Comparison of ENCODE assay signal across 8 cellular contexts in genomic region chr11:22666700-22667439, GRCh38. TPM values are rescaled to one million over a fixed set of nuclear protein-coding genes. Genes with fewer than 3 reads are reported as not detected.
DNase-seq lines count a peak whose midpoint lies in the region; ATAC-seq and TF ChIP-seq lines count a peak whose summit lies in the region.
"Had no signal": no experiment of that assay in that cellular context is flagged by ENCODE, and none has a peak within 500 bp of the region (broad histone marks: within the 10 kb centered on the region; RNA-seq: fewer than 3 reads in every experiment).

No MANE protein-coding gene starts in this region.

- H3K9me3 Mint-ChIP-seq in endothelial cell (ENCODE audit: unreplicated experiment) = no peaks in the 10 kb centered on the region

- no peak overlapping the region for H3K27ac Mint-ChIP-seq in endothelial cell (ENCODE audit: unreplicated experiment)
- H3K27ac Mint-ChIP-seq: activated B cell treated with CpG ODN at 0.5 μM for 24 hours had no signal

- peak overlapping the region; percentile 84 for H3K4me3 Mint-ChIP-seq in endothelial cell (ENCODE audit: unreplicated experiment)
- H3K4me3 Mint-ChIP-seq: activated B cell treated with CpG ODN at 0.5 μM for 24 hours had no signal

- no peaks in the 10 kb centered on the region for H3K36me3 Mint-ChIP-seq in endothelial cell (ENCODE audit: low read depth, unreplicated experiment)

- no peak overlapping the region for H3K27ac ChIP-seq in Panc1 (ENCODE audit: low read length)
- no peak overlapping the region for H3K27ac ChIP-seq in mucosa of rectum (ENCODE audit: low read depth in 2 of 2, low read length in 2 of 2)
- no peak overlapping the region for H3K27ac ChIP-seq in thoracic aorta

- H3K4me3 ChIP-seq in Panc1 (ENCODE audit: low read depth in 2 of 2, low read length in 2 of 2) = peak overlapping the region; percentile 35 to 42
- peak overlapping the region; percentile 26 to 59 for H3K4me3 ChIP-seq in mucosa of rectum (ENCODE audit: low read length in 2 of 2)
- H3K4me3 ChIP-seq in thoracic aorta = peak overlapping the region; percentile 61

- H3K27me3 ChIP-seq in Panc1 (ENCODE audit: control insufficient read depth, insufficient read depth, low read length) = peaks cover 27% of the 10 kb centered on the region
- peaks cover 18 to 25% of the 10 kb centered on the region in 2 donors for H3K27me3 ChIP-seq in mucosa of rectum (ENCODE audit: control insufficient read depth in 2 of 2, insufficient read depth in 2 of 2, low read length in 2 of 2)
- peaks cover 7% of the 10 kb centered on the region for H3K27me3 ChIP-seq in thoracic aorta (replicated peaks; ENCODE audit: insufficient read depth)

- H3K9me3 ChIP-seq in Panc1 (ENCODE audit: control insufficient read depth, insufficient read depth, low read depth, low read length) (no peaks in the 10 kb centered on the region), mucosa of rectum (ENCODE audit: control insufficient read depth in 2 of 2, low read length in 2 of 2) (no peaks in the 10 kb centered on the region), thoracic aorta (no peaks in the 10 kb centered on the region)

- H3K4me1 Mint-ChIP-seq in endothelial cell (ENCODE audit: unreplicated experiment) = peaks cover 17% of the 10 kb centered on the region

- CTCF ChIA-PET in Panc1 (lab: Charles Lee) = no interaction called here

- intact Hi-C loops in Panc1 (cut with micrococcal nuclease; ENCODE audit: unreplicated experiment) = no loop called here

- POLR2A ChIA-PET in Panc1 (lab: Charles Lee) = no interaction called here

- no peaks in the 10 kb centered on the region for H3K36me3 ChIP-seq in Panc1 (ENCODE audit: control insufficient read depth, insufficient read depth, low read length)
- H3K36me3 ChIP-seq in mucosa of rectum (ENCODE audit: control insufficient read depth in 2 of 2, insufficient read depth in 2 of 2, low read length in 2 of 2) = no peaks in the 10 kb centered on the region
- H3K36me3 ChIP-seq in thoracic aorta = no peaks in the 10 kb centered on the region

- no peak for DNase-seq in Panc1 (ENCODE audit: low read depth, low spot score)
- DNase-seq in endothelial cell (ENCODE audit: low spot score) = peak; percentile 55
- DNase-seq in thoracic aorta (ENCODE audit: low spot score) = no peak
- no peak for DNase-seq in NCI-H1436 treated with DMSO at 0.1 percent for 48 hours (lab: John Stamatoyannopoulos, UW)
- DNase-seq: activated B cell treated with CpG ODN at 0.5 μM for 24 hours had no signal

- no peak overlapping the region for H3K9ac ChIP-seq in mucosa of rectum (ENCODE audit: low read depth in 1 of 2, low read length in 2 of 2)

- ATAC-seq in GM18517 (IDR thresholded peaks at IDR 0.05; ENCODE audit: unreplicated experiment) (peak; percentile 43), HG02588 (IDR thresholded peaks at IDR 0.05; ENCODE audit: unreplicated experiment) (peak; percentile 61), Panc1 (peak; percentile 80), thoracic aorta (ENCODE audit: insufficient number of reproducible peaks, low FRiP score, low read depth) (no peak)

- no TSS peak for BruUV-seq in Panc1 (replicated peaks; lab: Mats Ljungman, UMichigan)

- in situ Hi-C loops in Panc1 (cut with HindIII; ENCODE audit: low pct_unique_long_range_greater_than_20kb, low sequenced_read_pairs) = no loop called here

- H3K27me3 Mint-ChIP-seq in endothelial cell (ENCODE audit: unreplicated experiment) = peaks cover 9% of the 10 kb centered on the region

- H3K4me1 ChIP-seq in Panc1 (ENCODE audit: control insufficient read depth, insufficient read depth, low read length) (no peaks in the 10 kb centered on the region), mucosa of rectum (ENCODE audit: control insufficient read depth in 2 of 2, insufficient read depth in 2 of 2, low read length in 2 of 2) (no peaks in the 10 kb centered on the region), thoracic aorta (ENCODE audit: control insufficient read depth in 1 of 2, low read depth in 2 of 2) (peaks cover 4 to 14% of the 10 kb centered on the region in 2 donors)

- TF ChIP-seq CTCF in Panc1 (IDR thresholded peaks at IDR 0.05) (no peak), endothelial cell (IDR thresholded peaks at IDR 0.05; ENCODE audit: unreplicated experiment) (no peak), thoracic aorta (IDR thresholded peaks at IDR 0.05) (no peak)

RNA-seq across cellular contexts. Expression of gene GAS2, which starts 0.5 kb away (rescaled TPM):
- total RNA-seq in Panc1 (2021; ENCODE audit: unreplicated experiment) (0.87 TPM), endothelial cell (ENCODE audit: unreplicated experiment) (1.4 TPM), thoracic aorta (under 1 TPM in 1 of 2 donors, not detected in 1; 0.95 TPM)
- 1.2 TPM for polyA plus RNA-seq in Panc1 (2012; ENCODE audit: insufficient read length)

RNA-seq across cellular contexts. Expression of gene FANCF, which starts 41.2 kb away (rescaled TPM):
- total RNA-seq in Panc1 (2021; ENCODE audit: unreplicated experiment) (11.6 TPM), endothelial cell (ENCODE audit: unreplicated experiment) (9.3 TPM), thoracic aorta (1 to 10 TPM; 6.0 to 7.4 TPM)
- polyA plus RNA-seq in Panc1 (2012; ENCODE audit: insufficient read length) = 7.0 TPM
